ENCODE assay signal across 2 cellular contexts in the genomic region with DNA sequence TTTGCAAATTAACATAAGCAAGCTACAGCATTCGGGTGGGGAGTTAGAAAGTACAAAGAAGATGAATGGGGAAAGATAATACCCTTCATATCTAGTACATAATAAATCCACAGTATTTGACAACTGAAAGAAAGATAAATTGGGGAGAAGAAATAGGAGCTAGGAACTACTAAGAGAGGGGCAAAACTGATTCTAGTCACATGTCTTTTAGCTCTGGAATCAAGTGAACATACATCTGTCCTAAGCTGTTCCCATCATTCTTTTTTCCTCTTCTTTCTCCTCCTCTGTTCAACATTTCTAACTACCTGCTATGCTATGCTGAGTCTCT.
TF ChIP-seq lines count a peak whose summit lies in the region.

No MANE protein-coding gene starts in this region.

TF ChIP-seq in HepG2, 621 proteins besides CTCF, POLR2A, EP300 and RAD21:
- no peak for TF ChIP-seq NFIB (CRISPR knock-in tag; IDR thresholded peaks at IDR 0.05; ENCODE audit: borderline replicate concordance)
- no peak for TF ChIP-seq ZFP82 (CRISPR knock-in tag; IDR thresholded peaks at IDR 0.05; ENCODE audit: borderline replicate concordance)
- TF ChIP-seq ZNF792 (CRISPR knock-in tag; IDR thresholded peaks at IDR 0.05), result no peak

TF ChIP-seq in endothelial cell of umbilical vein, 7 proteins besides CTCF, POLR2A, EP300 and RAD21:
- no peak for TF ChIP-seq POLR2AphosphoS5 (IDR thresholded peaks at IDR 0.05; ENCODE audit: insufficient read depth, low read depth, low read length)
- TF ChIP-seq, protein P1, sequence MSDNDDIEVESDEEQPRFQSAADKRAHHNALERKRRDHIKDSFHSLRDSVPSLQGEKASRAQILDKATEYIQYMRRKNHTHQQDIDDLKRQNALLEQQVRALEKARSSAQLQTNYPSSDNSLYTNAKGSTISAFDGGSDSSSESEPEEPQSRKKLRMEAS (IDR thresholded peaks at IDR 0.05; ENCODE audit: insufficient read depth, insufficient read length), result no peak
- no peak for TF ChIP-seq JUN (IDR thresholded peaks at IDR 0.05; ENCODE audit: borderline replicate concordance, insufficient read depth, insufficient read length, low read depth)
- no peak for TF ChIP-seq FOS (IDR thresholded peaks at IDR 0.05; ENCODE audit: borderline replicate concordance, insufficient read depth, low read length)
- TF ChIP-seq GATA2 (IDR thresholded peaks at IDR 0.05; ENCODE audit: insufficient read depth, insufficient read length, low read depth, low read length), result no peak
- TF ChIP-seq EZH2 (IDR thresholded peaks at IDR 0.05; ENCODE audit: borderline replicate concordance, low read depth, low read length, severe bottlenecking), result no peak
- TF ChIP-seq MYC (IDR thresholded peaks at IDR 0.05; ENCODE audit: low read depth, low read length), result no peak
TF ChIP-seq in endothelial cell of umbilical vein: peak in this region for 0.
